Comparison of ENCODE assay signal across 15 cellular contexts in genomic region chr2:230599854-230600253, GRCh38.
DNase-seq lines count a peak whose midpoint lies in the region; ATAC-seq and TF ChIP-seq lines count a peak whose summit lies in the region.
"Had no signal": no experiment of that assay in that cellular context is flagged by ENCODE, and none has a peak within 500 bp of the region (broad histone marks: within the 10 kb centered on the region; RNA-seq: fewer than 3 reads in every experiment).

No MANE protein-coding gene starts in this region.

- H3K79me2 ChIP-seq in SU-DHL-6 (ENCODE audit: insufficient read depth, low read length), result peaks cover 28% of the 10 kb centered on the region

- TF ChIP-seq CTCF in GM12865 (IDR thresholded peaks at IDR 0.05; ENCODE audit: insufficient read depth, low read depth, low read length, missing control alignments) (no peak), SU-DHL-6 (IDR thresholded peaks at IDR 0.05; ENCODE audit: insufficient read depth, low read length, poor library complexity, severe bottlenecking) (no peak)

- H3K9me3 ChIP-seq in CD4-positive, CD25-positive, alpha-beta regulatory T cell (ENCODE audit: control insufficient read depth in 2 of 2, low read length in 2 of 2), result no peaks in the 10 kb centered on the region
- H3K9me3 ChIP-seq in SU-DHL-6 (ENCODE audit: insufficient read depth, low read length), result no peaks in the 10 kb centered on the region
- no peaks in the 10 kb centered on the region for H3K9me3 ChIP-seq in effector memory CD4-positive, alpha-beta T cell (ENCODE audit: control insufficient read depth, low read length)

- no peaks in the 10 kb centered on the region for H3K27me3 Mint-ChIP-seq in CD4-positive, CD25-positive, alpha-beta regulatory T cell
- no peaks in the 10 kb centered on the region for H3K27me3 Mint-ChIP-seq in naive B cell

- H3K4me1 ChIP-seq in CD4-positive, CD25-positive, alpha-beta regulatory T cell (ENCODE audit: control insufficient read depth, insufficient read depth, low read length, poor library complexity, severe bottlenecking), result peaks cover 56% of the 10 kb centered on the region
- peaks cover 19% of the 10 kb centered on the region for H3K4me1 ChIP-seq in effector memory CD4-positive, alpha-beta T cell (ENCODE audit: control insufficient read depth, insufficient read depth, low read length, poor library complexity, severe bottlenecking)

- peaks cover 0 to 15% (median 4%) of the 10 kb centered on the region in 7 donors for H3K9me3 Mint-ChIP-seq in CD4-positive, CD25-positive, alpha-beta regulatory T cell
- peaks cover 3 to 48% (median 30%) of the 10 kb centered on the region in 7 donors for H3K9me3 Mint-ChIP-seq in naive B cell

- no peak overlapping the region for H2AFZ ChIP-seq in SU-DHL-6 (ENCODE audit: low read depth, low read length, severe bottlenecking)
- H2AFZ ChIP-seq: PC-9 had no signal

- peaks cover 78% of the 10 kb centered on the region for H3F3A ChIP-seq in SU-DHL-6 (ENCODE audit: insufficient read depth)

- no peaks in the 10 kb centered on the region for H4K20me1 ChIP-seq in SU-DHL-6 (ENCODE audit: low read depth, low read length)

- H3K4me2 ChIP-seq in SU-DHL-6 (ENCODE audit: low read depth, low read length, poor library complexity, severe bottlenecking), result peak overlapping the region; percentile 98

- H3K9me2 ChIP-seq in SU-DHL-6 (replicated peaks; ENCODE audit: insufficient read depth, low read length), result no peaks in the 10 kb centered on the region

- H3K27ac ChIP-seq in CD4-positive, CD25-positive, alpha-beta regulatory T cell (ENCODE audit: insufficient read depth, low read length, poor library complexity, severe bottlenecking), result peak overlapping the region; percentile 21
- H3K27ac ChIP-seq in SU-DHL-6 (ENCODE audit: low read depth, low read length), result peak overlapping the region; percentile 99
- H3K27ac ChIP-seq in effector memory CD4-positive, alpha-beta T cell (ENCODE audit: insufficient read depth, low read length, poor library complexity, severe bottlenecking), result no peak overlapping the region
- H3K27ac ChIP-seq: PC-9, SK-N-MC had no signal

- H3K4me1 Mint-ChIP-seq in CD4-positive, CD25-positive, alpha-beta regulatory T cell, result peaks cover 41 to 91% (median 59%) of the 10 kb centered on the region in 4 donors
- peaks cover 60 to 86% (median 77%) of the 10 kb centered on the region in 3 donors for H3K4me1 Mint-ChIP-seq in naive B cell

- H3K4me3 Mint-ChIP-seq in CD4-positive, CD25-positive, alpha-beta regulatory T cell, result peak overlapping the region in 1 of 4 donors; percentile 79
- H3K4me3 Mint-ChIP-seq in naive B cell, result peak overlapping the region in 7 of 8 donors; percentile 12 to 66 (median 35)

- peaks cover 5% of the 10 kb centered on the region for H3K36me3 Mint-ChIP-seq in CD4-positive, CD25-positive, alpha-beta regulatory T cell
- H3K36me3 Mint-ChIP-seq in naive B cell, result peaks cover 14 to 21% of the 10 kb centered on the region in 2 donors

- no peaks in the 10 kb centered on the region for H3K27me3 ChIP-seq in CD4-positive, CD25-positive, alpha-beta regulatory T cell (ENCODE audit: control insufficient read depth, insufficient read depth, low read length)
- no peaks in the 10 kb centered on the region for H3K27me3 ChIP-seq in SU-DHL-6 (ENCODE audit: low read length)
- no peaks in the 10 kb centered on the region for H3K27me3 ChIP-seq in effector memory CD4-positive, alpha-beta T cell (replicated peaks; ENCODE audit: control insufficient read depth, insufficient read depth, low read length, poor library complexity, severe bottlenecking)

- H3K4me3 ChIP-seq in CD4-positive, CD25-positive, alpha-beta regulatory T cell (ENCODE audit: low read depth, low read length), result peak overlapping the region; percentile 55
- H3K4me3 ChIP-seq in GM12865 (ENCODE audit: low read depth, low read length), result peak overlapping the region; percentile 62
- peak overlapping the region; percentile 0 for H3K4me3 ChIP-seq in SU-DHL-6 (ENCODE audit: insufficient read depth, low read length, poor library complexity, severe bottlenecking)
- no peak overlapping the region for H3K4me3 ChIP-seq in effector memory CD4-positive, alpha-beta T cell (ENCODE audit: insufficient read depth, low read depth, low read length, poor library complexity, severe bottlenecking)
- H3K4me3 ChIP-seq: PC-9, SK-N-MC had no signal

- no peaks in the 10 kb centered on the region for H3K36me3 ChIP-seq in CD4-positive, CD25-positive, alpha-beta regulatory T cell (ENCODE audit: control insufficient read depth, insufficient read depth, low read length)
- no peaks in the 10 kb centered on the region for H3K36me3 ChIP-seq in SU-DHL-6 (ENCODE audit: low read length)
- no peaks in the 10 kb centered on the region for H3K36me3 ChIP-seq in effector memory CD4-positive, alpha-beta T cell (ENCODE audit: control insufficient read depth, insufficient read depth, low read length)

- H3K9ac ChIP-seq in SU-DHL-6 (ENCODE audit: low read length), result peak overlapping the region; percentile 37

- peak overlapping the region in 1 of 3 donors; percentile 72 for H3K27ac Mint-ChIP-seq in CD4-positive, CD25-positive, alpha-beta regulatory T cell
- peak overlapping the region in 4 of 6 donors; percentile 10 to 98 (median 52) for H3K27ac Mint-ChIP-seq in naive B cell

- no peak for DNase-seq in CD4-positive, CD25-positive, alpha-beta regulatory T cell
- DNase-seq in GM12865 (ENCODE audit: low read depth) (peak; percentile 59), naive B cell (peak; percentile 25), DMS114 treated with DMSO at 0.1 percent for 48 hours (lab: John Stamatoyannopoulos, UW; ENCODE audit: unreplicated experiment) (no peak)
- no peak for DNase-seq in effector memory CD4-positive, alpha-beta T cell
- DNase-seq: ACHN, HCEC 1CT, MV-4-11, NCI-H1436 treated with DMSO at 0.1 percent for 48 hours, NCI-H226, NCI-H526 treated with DMSO at 0.1 percent for 48 hours had no signal

- ATAC-seq in CD4-positive, CD25-positive, alpha-beta regulatory T cell (ENCODE audit: low read depth in 2 of 2), result no peak
- no peak for ATAC-seq in naive B cell (ENCODE audit: low read depth in 2 of 2)
- ATAC-seq in HG02852 (IDR thresholded peaks at IDR 0.05; ENCODE audit: unreplicated experiment), result no peak

Comparison
In these comparisons a context has a peak if more than half of its experiments do, and no peak if none do; other contexts are left out.
1. DNase-seq: peak in GM12865 (single experiment) and naive B cell (single experiment); none in CD4-positive, CD25-positive, alpha-beta regulatory T cell (0 of 3), effector memory CD4-positive, alpha-beta T cell (0 of 3) and DMS114 treated with DMSO at 0.1 percent for 48 hours (single experiment).